ENCODE assay signal across 10 cellular contexts in genomic region chr3:55434789-55435188, GRCh38. TPM values are rescaled to one million over a fixed set of nuclear protein-coding genes. Genes with fewer than 3 reads are reported as not detected.
A peak's percentile ranks its signal among the peaks of the same experiment; 100 is the strongest.
DNase-seq lines count a peak whose midpoint lies in the region; ATAC-seq, FAIRE-seq and TF ChIP-seq lines count a peak whose summit lies in the region.
"Had no signal": no experiment of that assay in that cellular context is flagged by ENCODE, and none has a peak within 500 bp of the region (broad histone marks: within the 10 kb centered on the region; RNA-seq: fewer than 3 reads in every experiment).

No MANE protein-coding gene starts in this region.

- H3K27ac ChIP-seq in fibroblast of lung (ENCODE audit: insufficient read depth, low read length): no peak overlapping the region
- H3K27ac ChIP-seq: thyroid gland had no signal

- no peaks in the 10 kb centered on the region for H3K79me2 ChIP-seq in fibroblast of lung (ENCODE audit: control insufficient read depth, insufficient read depth, low read length)

- no peaks in the 10 kb centered on the region for H3K4me1 Mint-ChIP-seq in mesothelial cell of epicardium
- H3K4me1 Mint-ChIP-seq: activated B cell treated with CpG ODN at 0.5 μM for 24 hours had no signal

- peak; percentile 43 to 55 for TF ChIP-seq CTCF in fibroblast of lung (conservative IDR thresholded peaks at IDR 0.05 in 1 of 2, IDR thresholded peaks at IDR 0.05 in 1 of 2; ENCODE audit: low read depth in 1 of 2, low read length in 2 of 2)
- TF ChIP-seq CTCF in mesothelial cell of epicardium (IDR thresholded peaks at IDR 0.05; ENCODE audit: unreplicated experiment): no peak

- H3K9me3 Mint-ChIP-seq in mesothelial cell of epicardium: no peaks in the 10 kb centered on the region

- peak; percentile 55 for FAIRE-seq in GM12891 (lab: Jason Lieb, UNC)

- H3K4me3 Mint-ChIP-seq in mesothelial cell of epicardium: no peak overlapping the region
- H3K4me3 Mint-ChIP-seq: activated B cell treated with CpG ODN at 0.5 μM for 24 hours had no signal

- no peak overlapping the region for H3K4me2 ChIP-seq in fibroblast of lung (ENCODE audit: extremely low read depth, insufficient read depth, low read length)

- DNase-seq in A172 (ENCODE audit: low spot score) (peak; percentile 49), GM12891 (ENCODE audit: insufficient read length, low spot score) (peak; percentile 11), OCI-M1 (lab: John Stamatoyannopoulos, UW) (peak; percentile 13), fibroblast of lung (ENCODE audit: low read depth in 2 of 2) (peak in 1 of 2 donors; percentile 37), dedifferentiated amniotic fluid mesenchymal stem cell (ENCODE audit: extremely low spot score) (no peak), mesothelial cell of epicardium (ENCODE audit: low spot score in 2 of 2, unreplicated experiment in 2 of 2) (no peak)
- DNase-seq: activated B cell treated with CpG ODN at 0.5 μM for 24 hours had no signal

- H3K4me1 ChIP-seq in fibroblast of lung (ENCODE audit: control insufficient read depth, extremely low read depth, insufficient read depth, low read length): no peaks in the 10 kb centered on the region
- H3K4me1 ChIP-seq: thyroid gland had no signal

- H3K36me3 Mint-ChIP-seq in mesothelial cell of epicardium: no peaks in the 10 kb centered on the region

- no peak for TF ChIP-seq POLR2A in GM12891 (IDR thresholded peaks at IDR 0.05; ENCODE audit: low read depth, low read length)

- no peak overlapping the region for H3K4me3 ChIP-seq in fibroblast of lung (replicated peaks in 1 of 4; ENCODE audit: control extremely low read depth in 1 of 4, insufficient read depth in 1 of 4, low read depth in 3 of 4, low read length in 4 of 4)
- H3K4me3 ChIP-seq: thyroid gland had no signal

- H2AFZ ChIP-seq in fibroblast of lung (ENCODE audit: low read length): no peak overlapping the region

- no peaks in the 10 kb centered on the region for H4K20me1 ChIP-seq in fibroblast of lung (ENCODE audit: control insufficient read depth, extremely low read depth, insufficient read depth, low read length)

- no peak overlapping the region for H3K9ac ChIP-seq in fibroblast of lung (ENCODE audit: insufficient read depth, low read length)

- no peaks in the 10 kb centered on the region for H3K36me3 ChIP-seq in fibroblast of lung (ENCODE audit: control insufficient read depth, insufficient read depth, low read length)
- H3K36me3 ChIP-seq: thyroid gland had no signal

- no peaks in the 10 kb centered on the region for H3K9me3 ChIP-seq in fibroblast of lung (ENCODE audit: control insufficient read depth, insufficient read depth, low read depth, low read length)
- H3K9me3 ChIP-seq: thyroid gland had no signal

- H3K27me3 Mint-ChIP-seq in mesothelial cell of epicardium (ENCODE audit: low read depth): no peaks in the 10 kb centered on the region

- ATAC-seq in HG03159 (IDR thresholded peaks at IDR 0.05; ENCODE audit: unreplicated experiment) (no peak), GM19463 (IDR thresholded peaks at IDR 0.05; ENCODE audit: unreplicated experiment) (no peak)

- no peak overlapping the region for H3K27ac Mint-ChIP-seq in mesothelial cell of epicardium
- H3K27ac Mint-ChIP-seq: activated B cell treated with CpG ODN at 0.5 μM for 24 hours had no signal

- H3K27me3 ChIP-seq in fibroblast of lung (ENCODE audit: control insufficient read depth, insufficient read depth, low read length): no peaks in the 10 kb centered on the region
- H3K27me3 ChIP-seq: thyroid gland had no signal

TF ChIP-seq in GM12891, 5 proteins besides CTCF, POLR2A, EP300 and RAD21:
- TF ChIP-seq POLR2AphosphoS5 (IDR thresholded peaks at IDR 0.05; ENCODE audit: low read depth, low read length): no peak
- TF ChIP-seq POU2F2 (IDR thresholded peaks at IDR 0.05; ENCODE audit: low read depth, low read length): no peak
- TF ChIP-seq SPI1 (IDR thresholded peaks at IDR 0.05; ENCODE audit: low read depth, low read length): no peak
- no peak for TF ChIP-seq PAX5 (IDR thresholded peaks at IDR 0.05; ENCODE audit: insufficient read depth, low read length, severe bottlenecking)
- TF ChIP-seq TAF1 (IDR thresholded peaks at IDR 0.05; ENCODE audit: low read depth, low read length): no peak

RNA-seq across cellular contexts. Expression of gene WNT5A, which starts 52.3 kb away (rescaled TPM):
- total RNA-seq in A172 (2014; rRNA removed; shearing (Covaris generic)): 10.1 and 15.6 TPM in 2 replicates
- 0.01 TPM for polyA plus RNA-seq in GM12891 (2012; ENCODE audit: low read depth, missing spikeins)
- 52.6 and 117 TPM in 2 replicates for total RNA-seq in fibroblast of lung
- polyA plus RNA-seq in fibroblast of lung: 78.2 and 224 TPM in 2 replicates
- 53.9 and 150 TPM in 2 replicates for polyA plus RNA-seq in fibroblast of lung (2012)
- polyA minus RNA-seq in fibroblast of lung (ENCODE audit: low replicate concordance): 60.8 and 154 TPM in 2 replicates
- 59.0 to 63.8 TPM (median 61.7 TPM) in 3 replicates for total RNA-seq in mesothelial cell of epicardium
- total RNA-seq: activated B cell treated with CpG ODN at 0.5 μM for 24 hours had no signal

Comparison
In these comparisons a context has a peak if more than half of its experiments do, and no peak if none do; other contexts are left out.
1. DNase-seq: peak in A172 (single experiment), GM12891 (single experiment) and OCI-M1 (single experiment); none in dedifferentiated amniotic fluid mesenchymal stem cell (single experiment) and mesothelial cell of epicardium (0 of 2).